Comparison of ENCODE assay signal across 1 cellular context in genomic region chr20:59013031-59013951, GRCh38.
TF ChIP-seq lines count a peak whose summit lies in the region.

No MANE protein-coding gene starts in this region.

TF ChIP-seq in H1, 55 proteins besides CTCF, POLR2A, EP300 and RAD21:
- no peak for TF ChIP-seq TAF1 (IDR thresholded peaks at IDR 0.05; ENCODE audit: low read depth, low read length)
- TF ChIP-seq SIN3A (conservative IDR thresholded peaks at IDR 0.05 in 1 of 2, IDR thresholded peaks at IDR 0.05 in 1 of 2; ENCODE audit: low read depth in 1 of 2, low read length in 2 of 2) = no peak
- no peak for TF ChIP-seq CHD1 (IDR thresholded peaks at IDR 0.05; ENCODE audit: low read depth, low read length)
- no peak for TF ChIP-seq GTF2F1 (IDR thresholded peaks at IDR 0.05; ENCODE audit: borderline replicate concordance, low read depth, low read length)
- 0 out of 2 replicates have a peak, but pooled peaks have one; percentile 24 for TF ChIP-seq E2F6 (IDR thresholded peaks at IDR 0.05)
